Comparison of ENCODE assay signal across 13 cellular contexts in the genomic region with DNA sequence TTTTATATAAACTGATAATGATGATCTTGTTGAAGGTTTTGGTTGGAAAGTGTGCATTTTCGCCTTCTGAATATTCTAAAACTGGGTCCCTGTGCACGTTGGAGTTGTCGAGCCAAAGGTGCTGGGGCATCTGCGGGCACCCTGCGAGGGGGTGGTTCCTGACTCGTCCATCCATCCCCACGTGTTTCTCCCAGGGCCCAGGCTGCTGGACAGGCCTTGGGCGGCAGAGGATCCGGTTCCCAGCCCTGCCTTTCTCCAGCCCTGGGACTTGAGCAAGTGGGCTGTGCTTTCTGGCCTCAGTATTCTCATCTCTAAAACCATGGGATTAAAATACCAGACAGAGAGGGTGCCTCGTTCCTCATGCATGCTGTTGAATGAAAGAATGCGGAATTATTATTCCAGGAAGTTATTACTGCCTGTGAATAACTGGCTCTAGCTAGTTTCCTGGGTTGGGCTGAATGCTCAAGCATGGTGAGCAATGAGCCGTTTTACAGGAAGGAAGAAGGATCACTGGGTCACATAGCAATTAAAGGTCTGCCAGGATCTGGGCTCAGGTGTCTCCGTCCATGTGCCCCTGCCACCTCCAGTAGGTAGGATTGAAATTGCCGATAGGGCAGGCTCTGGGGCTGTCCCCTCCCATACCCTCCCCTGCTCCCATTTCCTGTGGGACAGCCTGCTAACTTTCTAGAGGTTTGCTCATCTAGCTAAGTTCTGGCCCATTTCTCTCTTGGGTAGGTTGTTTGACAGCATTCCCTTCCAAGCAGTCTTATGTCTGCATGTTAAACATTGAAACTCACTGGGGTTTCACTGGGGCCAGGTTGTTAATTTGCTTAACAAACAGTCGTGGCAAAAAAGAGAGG.
DNase-seq lines count a peak whose midpoint lies in the region; ATAC-seq, FAIRE-seq and TF ChIP-seq lines count a peak whose summit lies in the region.
"Had no signal": no experiment of that assay in that cellular context is flagged by ENCODE, and none has a peak within 500 bp of the region (broad histone marks: within the 10 kb centered on the region; RNA-seq: fewer than 3 reads in every experiment).

No MANE protein-coding gene starts in this region.

- H3K9ac ChIP-seq in HepG2 (ENCODE audit: insufficient read depth, low read depth, low read length) = no peak overlapping the region

- H2AFZ ChIP-seq in HepG2 (ENCODE audit: low read length) = peak overlapping the region; percentile 33

- peaks cover 0 to 1% of the 10 kb centered on the region in 2 experiments; a peak in 1 of 5 replicates for H3K27me3 ChIP-seq in HepG2 (ENCODE audit: control insufficient read depth in 1 of 2, insufficient read depth in 2 of 2, low read length in 2 of 2)
- no peaks in the 10 kb centered on the region for H3K27me3 ChIP-seq in right lobe of liver
- H3K27me3 ChIP-seq: ovary, uterus had no signal

- H4K20me1 ChIP-seq in HepG2 (ENCODE audit: insufficient read depth, low read length) = no peaks in the 10 kb centered on the region

- peaks cover 23% of the 10 kb centered on the region for H3K4me1 ChIP-seq in HepG2 (ENCODE audit: insufficient read depth, low read length)
- no peaks in the 10 kb centered on the region for H3K4me1 ChIP-seq in right lobe of liver
- H3K4me1 ChIP-seq: uterus had no signal

- H3K27me3 Mint-ChIP-seq in mesothelial cell of epicardium (ENCODE audit: low read depth) = no peaks in the 10 kb centered on the region
- H3K27me3 Mint-ChIP-seq: IgD-negative memory B cell had no signal

- no peak for FAIRE-seq in HepG2 (lab: Jason Lieb, UNC)

- intact Hi-C loops in HepG2 (cut with micrococcal nuclease; ENCODE audit: unreplicated experiment) (no loop called here), right lobe of liver (cut with DNase I) (no loop called here)

- H3K36me3 ChIP-seq in HepG2 (replicated peaks in 1 of 2; ENCODE audit: control insufficient read depth in 1 of 2, insufficient read depth in 2 of 2, low read length in 2 of 2) = no peaks in the 10 kb centered on the region
- no peaks in the 10 kb centered on the region for H3K36me3 ChIP-seq in right lobe of liver
- H3K36me3 ChIP-seq: ovary, uterus had no signal

- H3K9me3 ChIP-seq in HepG2 (ENCODE audit: low read length) = no peaks in the 10 kb centered on the region
- H3K9me3 ChIP-seq in right lobe of liver = no peaks in the 10 kb centered on the region
- H3K9me3 ChIP-seq: ovary, uterus had no signal

- no peak for DNase-seq in HepG2 (ENCODE audit: low spot score)
- no peak for DNase-seq in right lobe of liver
- DNase-seq in epithelial cell of prostate (ENCODE audit: low read depth, low spot score) = peak; percentile 34
- DNase-seq in mesothelial cell of epicardium (ENCODE audit: low spot score in 2 of 2, unreplicated experiment in 2 of 2) = no peak
- no peak for DNase-seq in AML-193 (lab: John Stamatoyannopoulos, UW)
- DNase-seq in NCI-H446 treated with DMSO at 0.1 percent for 48 hours (lab: John Stamatoyannopoulos, UW) = no peak
- DNase-seq: activated CD4-positive, alpha-beta T cell treated with anti-CD3 and anti-CD28 coated beads for 1 hour; effector CD4-positive, alpha-beta T cell; ovary had no signal

- H3K9me3 Mint-ChIP-seq in mesothelial cell of epicardium = peaks cover 5% of the 10 kb centered on the region

- H3K79me2 ChIP-seq in HepG2 (ENCODE audit: insufficient read depth, low read length) = no peaks in the 10 kb centered on the region

- no peak for TF ChIP-seq CTCF in HepG2 (CRISPR knock-in tag; IDR thresholded peaks at IDR 0.05)
- TF ChIP-seq CTCF in right lobe of liver (IDR thresholded peaks at IDR 0.05) = no peak
- TF ChIP-seq CTCF in mesothelial cell of epicardium (IDR thresholded peaks at IDR 0.05; ENCODE audit: unreplicated experiment) = no peak

- no TSS peak for BruUV-seq in HepG2 (replicated peaks; lab: Mats Ljungman, UMichigan)

- TF ChIP-seq POLR2A in HepG2 (IDR thresholded peaks at IDR 0.05; ENCODE audit: insufficient read depth in 1 of 2, low read depth in 2 of 2, low read length in 2 of 2) = no peak
- TF ChIP-seq POLR2A in right lobe of liver (IDR thresholded peaks at IDR 0.05) = no peak

- H3K4me3 ChIP-seq in HepG2 (replicated peaks in 1 of 3; ENCODE audit: insufficient read depth in 1 of 3, low read depth in 2 of 3, low read length in 3 of 3) = no peak overlapping the region
- H3K4me3 ChIP-seq in right lobe of liver = no peak overlapping the region
- H3K4me3 ChIP-seq: ovary, uterus had no signal

- CTCF ChIA-PET in HepG2 (lab: Yijun Ruan, JAX; ENCODE audit: low intra/inter-chr PET ratio, low total read pairs) = no interaction called here

- no peaks in the 10 kb centered on the region for H3K36me3 Mint-ChIP-seq in mesothelial cell of epicardium

- peaks cover 22% of the 10 kb centered on the region for H3K4me1 Mint-ChIP-seq in mesothelial cell of epicardium
- H3K4me1 Mint-ChIP-seq: IgD-negative memory B cell had no signal

- in situ Hi-C loops in HepG2 (cut with HindIII; ENCODE audit: extremely low pct_ligation_motif_present, low pct_unique_long_range_greater_than_20kb) = no loop called here

- POLR2A ChIA-PET in HepG2 (lab: Yijun Ruan, JAX) = no interaction called here

- H3K4me3 Mint-ChIP-seq in mesothelial cell of epicardium = no peak overlapping the region

- no peak for TF ChIP-seq RAD21 in HepG2 (CRISPR knock-in tag; IDR thresholded peaks at IDR 0.05)

- peak overlapping the region; percentile 66 for H3K4me2 ChIP-seq in HepG2 (ENCODE audit: low read depth, low read length)

- TF ChIP-seq EP300 in HepG2 (IDR thresholded peaks at IDR 0.05; ENCODE audit: low read depth in 2 of 2, low read length in 2 of 2) (no peak), HepG2 (CRISPR knock-in tag; IDR thresholded peaks at IDR 0.05; ENCODE audit: borderline replicate concordance) (no peak)

- peak overlapping the region; percentile 87 for H3K27ac Mint-ChIP-seq in mesothelial cell of epicardium
- H3K27ac Mint-ChIP-seq: IgD-negative memory B cell had no signal

- 62% methylated on average over 14 of the region's 15 CpGs for WGBS in HepG2 (ENCODE audit: low lambda C conversion rate)
- WGBS in right lobe of liver (ENCODE audit: insufficient coverage, low coverage, low lambda C conversion rate, missing lambda C conversion rate) = 74% methylated on average over 11 of the region's 15 CpGs

- no peak overlapping the region for H3K27ac ChIP-seq in HepG2 (ENCODE audit: extremely low read length, insufficient read depth, low read length)
- H3K27ac ChIP-seq in right lobe of liver = no peak overlapping the region
- peak overlapping the region; percentile 91 for H3K27ac ChIP-seq in epithelial cell of prostate
- H3K27ac ChIP-seq: ovary, uterus had no signal

- ATAC-seq in HepG2 = peak; percentile 21; the same call in 2 of the 3 replicates
- ATAC-seq in right lobe of liver = no peak
- ATAC-seq in GM21367 (IDR thresholded peaks at IDR 0.05; ENCODE audit: unreplicated experiment) = no peak
- ATAC-seq in GM18511 (IDR thresholded peaks at IDR 0.05; ENCODE audit: unreplicated experiment) = no peak

TF ChIP-seq in HepG2, 621 proteins besides CTCF, POLR2A, EP300 and RAD21 (continues in another document):
- TF ChIP-seq MIER3 (CRISPR knock-in tag; IDR thresholded peaks at IDR 0.05; ENCODE audit: borderline replicate concordance) (no peak), ISX (CRISPR knock-in tag; conservative IDR thresholded peaks at IDR 0.05) (no peak), SKI (IDR thresholded peaks at IDR 0.05; ENCODE audit: partially characterized antibody) (no peak), CC2D1A (CRISPR knock-in tag; IDR thresholded peaks at IDR 0.05) (no peak), AGO1 (IDR thresholded peaks at IDR 0.05; ENCODE audit: low read depth, low read length, poor library complexity, severe bottlenecking) (no peak), GATA4 (IDR thresholded peaks at IDR 0.05; ENCODE audit: borderline replicate concordance, low read depth) (no peak), ZNF124 (CRISPR knock-in tag; IDR thresholded peaks at IDR 0.05) (no peak), ZNF468 (CRISPR knock-in tag; IDR thresholded peaks at IDR 0.05) (no peak), TEAD2 (CRISPR knock-in tag; IDR thresholded peaks at IDR 0.05) (no peak), ZNF678 (CRISPR knock-in tag; IDR thresholded peaks at IDR 0.05) (no peak), ZNF225 (CRISPR knock-in tag; IDR thresholded peaks at IDR 0.05) (no peak), ZNF879 (CRISPR knock-in tag; IDR thresholded peaks at IDR 0.05) (no peak)
- TF ChIP-seq, protein P1, sequence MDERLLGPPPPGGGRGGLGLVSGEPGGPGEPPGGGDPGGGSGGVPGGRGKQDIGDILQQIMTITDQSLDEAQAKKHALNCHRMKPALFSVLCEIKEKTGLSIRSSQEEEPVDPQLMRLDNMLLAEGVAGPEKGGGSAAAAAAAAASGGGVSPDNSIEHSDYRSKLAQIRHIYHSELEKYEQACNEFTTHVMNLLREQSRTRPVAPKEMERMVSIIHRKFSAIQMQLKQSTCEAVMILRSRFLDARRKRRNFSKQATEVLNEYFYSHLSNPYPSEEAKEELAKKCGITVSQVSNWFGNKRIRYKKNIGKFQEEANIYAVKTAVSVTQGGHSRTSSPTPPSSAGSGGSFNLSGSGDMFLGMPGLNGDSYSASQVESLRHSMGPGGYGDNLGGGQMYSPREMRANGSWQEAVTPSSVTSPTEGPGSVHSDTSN (CRISPR knock-in tag; IDR thresholded peaks at IDR 0.05) = no peak
- TF ChIP-seq, protein P2, sequence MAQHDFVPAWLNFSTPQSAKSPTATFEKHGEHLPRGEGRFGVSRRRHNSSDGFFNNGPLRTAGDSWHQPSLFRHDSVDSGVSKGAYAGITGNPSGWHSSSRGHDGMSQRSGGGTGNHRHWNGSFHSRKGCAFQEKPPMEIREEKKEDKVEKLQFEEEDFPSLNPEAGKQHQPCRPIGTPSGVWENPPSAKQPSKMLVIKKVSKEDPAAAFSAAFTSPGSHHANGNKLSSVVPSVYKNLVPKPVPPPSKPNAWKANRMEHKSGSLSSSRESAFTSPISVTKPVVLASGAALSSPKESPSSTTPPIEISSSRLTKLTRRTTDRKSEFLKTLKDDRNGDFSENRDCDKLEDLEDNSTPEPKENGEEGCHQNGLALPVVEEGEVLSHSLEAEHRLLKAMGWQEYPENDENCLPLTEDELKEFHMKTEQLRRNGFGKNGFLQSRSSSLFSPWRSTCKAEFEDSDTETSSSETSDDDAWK (CRISPR knock-in tag; IDR thresholded peaks at IDR 0.05) = no peak
